1 cellular context compared by ENCODE assay signal in the genomic region with DNA sequence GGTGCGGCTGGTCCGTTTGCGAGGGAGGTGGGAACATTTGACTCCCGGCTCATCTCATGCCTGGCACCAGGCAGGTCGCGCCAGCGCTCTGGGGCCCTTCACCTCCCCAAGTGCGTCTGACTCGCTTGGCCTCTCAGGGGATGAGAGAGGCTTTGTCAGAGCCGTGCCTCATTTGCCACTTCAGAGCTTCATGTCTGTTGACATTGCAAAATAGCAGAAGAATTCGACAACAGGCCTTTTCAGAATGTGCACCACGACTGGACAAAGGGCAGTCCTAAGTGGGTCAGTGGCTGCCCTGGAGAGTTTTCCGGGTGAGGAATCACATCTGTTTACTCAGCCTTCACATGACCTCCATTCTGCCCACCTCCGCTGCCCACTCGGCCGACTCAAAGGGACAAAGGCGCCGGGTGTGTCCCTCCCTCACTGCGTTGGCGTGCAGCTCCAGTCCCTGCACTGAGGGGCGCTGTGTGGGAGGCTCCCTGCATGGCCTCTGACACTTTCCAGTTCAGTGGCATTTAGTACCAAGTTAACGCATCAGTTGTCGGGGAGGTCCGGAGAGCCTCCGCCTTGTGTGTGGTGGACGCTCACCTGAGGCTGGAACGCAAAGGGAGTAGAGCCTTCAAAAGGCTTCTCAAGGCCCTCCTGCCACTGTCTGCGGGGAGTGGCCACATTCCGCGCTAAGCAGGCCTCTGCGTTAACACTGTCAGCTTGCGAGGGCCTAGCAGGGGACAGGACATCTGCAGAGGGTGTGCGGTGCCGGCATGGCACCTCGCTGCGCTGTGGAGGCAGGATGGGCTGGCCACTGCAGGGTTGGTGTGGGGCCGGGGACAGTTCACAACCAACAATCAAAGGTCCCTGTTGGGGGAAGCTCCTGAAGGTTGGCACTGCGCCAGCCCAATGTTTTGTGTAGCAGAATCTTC.
TF ChIP-seq lines count a peak whose summit lies in the region.

No MANE protein-coding gene starts in this region.

TF ChIP-seq in HepG2, 621 proteins besides CTCF, POLR2A, EP300 and RAD21 (continued from another document and continues in another):
- TF ChIP-seq, protein P1, sequence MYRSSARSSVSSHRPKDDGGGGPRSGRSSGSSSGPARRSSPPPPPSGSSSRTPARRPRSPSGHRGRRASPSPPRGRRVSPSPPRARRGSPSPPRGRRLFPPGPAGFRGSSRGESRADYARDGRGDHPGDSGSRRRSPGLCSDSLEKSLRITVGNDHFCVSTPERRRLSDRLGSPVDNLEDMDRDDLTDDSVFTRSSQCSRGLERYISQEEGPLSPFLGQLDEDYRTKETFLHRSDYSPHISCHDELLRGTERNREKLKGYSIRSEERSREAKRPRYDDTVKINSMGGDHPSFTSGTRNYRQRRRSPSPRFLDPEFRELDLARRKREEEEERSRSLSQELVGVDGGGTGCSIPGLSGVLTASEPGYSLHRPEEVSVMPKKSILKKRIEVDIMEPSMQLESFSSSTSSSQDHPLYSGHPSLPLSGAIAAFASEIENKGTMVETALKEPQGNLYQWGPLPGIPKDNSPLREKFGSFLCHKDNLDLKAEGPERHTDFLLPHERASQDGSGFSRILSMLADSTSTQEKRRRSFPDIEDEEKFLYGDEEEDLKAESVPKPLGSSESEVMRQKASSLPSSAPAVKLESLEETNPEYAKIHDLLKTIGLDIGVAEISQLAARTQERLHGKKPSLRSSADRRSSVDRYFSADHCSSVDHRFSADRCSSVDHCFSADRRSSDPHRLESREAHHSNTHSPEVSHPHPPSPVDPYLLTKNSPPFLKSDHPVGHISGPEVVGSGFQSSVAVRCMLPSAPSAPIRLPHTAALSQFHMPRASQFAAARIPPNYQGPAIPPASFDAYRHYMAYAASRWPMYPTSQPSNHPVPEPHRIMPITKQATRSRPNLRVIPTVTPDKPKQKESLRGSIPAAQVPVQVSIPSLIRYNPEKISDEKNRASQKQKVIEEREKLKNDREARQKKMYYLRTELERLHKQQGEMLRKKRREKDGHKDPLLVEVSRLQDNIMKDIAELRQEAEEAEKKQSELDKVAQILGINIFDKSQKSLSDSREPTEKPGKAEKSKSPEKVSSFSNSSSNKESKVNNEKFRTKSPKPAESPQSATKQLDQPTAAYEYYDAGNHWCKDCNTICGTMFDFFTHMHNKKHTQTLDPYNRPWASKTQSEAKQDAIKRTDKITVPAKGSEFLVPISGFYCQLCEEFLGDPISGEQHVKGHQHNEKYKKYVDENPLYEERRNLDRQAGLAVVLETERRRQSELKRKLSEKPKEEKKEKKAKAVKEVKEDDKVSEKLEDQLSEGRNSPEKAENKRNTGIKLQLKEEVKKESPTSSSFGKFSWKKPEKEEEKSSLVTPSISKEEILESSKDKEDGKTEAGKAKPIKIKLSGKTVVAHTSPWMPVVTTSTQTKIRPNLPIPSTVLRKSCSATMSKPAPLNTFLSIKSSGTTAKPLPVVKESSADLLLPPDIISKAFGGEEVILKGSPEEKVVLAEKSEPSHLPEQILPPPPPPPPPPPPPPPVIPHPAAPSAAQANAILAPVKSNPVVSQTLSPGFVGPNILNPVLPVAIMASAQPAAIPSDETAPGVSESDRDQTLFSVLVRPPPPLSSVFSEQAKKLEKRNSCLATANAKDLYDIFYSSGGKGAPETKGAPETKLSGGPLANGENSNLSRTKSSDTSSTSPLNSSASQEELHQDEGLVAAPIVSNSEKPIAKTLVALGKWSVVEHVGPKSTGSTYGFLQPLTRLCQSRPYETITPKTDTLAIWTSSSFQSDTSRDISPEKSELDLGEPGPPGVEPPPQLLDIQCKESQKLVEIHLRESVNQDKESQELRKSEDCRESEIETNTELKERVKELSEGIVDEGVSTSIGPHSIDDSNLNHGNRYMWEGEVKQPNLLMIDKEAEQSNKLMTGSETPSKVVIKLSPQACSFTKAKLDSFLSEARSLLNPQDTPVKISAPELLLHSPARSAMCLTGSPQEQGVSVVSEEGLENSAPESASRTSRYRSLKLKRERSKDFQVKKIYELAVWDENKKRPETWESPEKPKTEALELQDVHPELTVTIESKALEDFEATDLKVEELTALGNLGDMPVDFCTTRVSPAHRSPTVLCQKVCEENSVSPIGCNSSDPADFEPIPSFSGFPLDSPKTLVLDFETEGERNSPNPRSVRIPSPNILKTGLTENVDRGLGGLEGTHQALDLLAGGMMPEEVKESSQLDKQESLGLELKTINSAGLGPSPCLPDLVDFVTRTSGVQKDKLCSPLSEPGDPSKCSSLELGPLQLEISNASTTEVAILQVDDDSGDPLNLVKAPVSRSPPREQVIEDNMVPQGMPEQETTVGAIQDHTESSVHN (CRISPR knock-in tag; IDR thresholded peaks at IDR 0.05), result no peak
- TF ChIP-seq, protein P2, sequence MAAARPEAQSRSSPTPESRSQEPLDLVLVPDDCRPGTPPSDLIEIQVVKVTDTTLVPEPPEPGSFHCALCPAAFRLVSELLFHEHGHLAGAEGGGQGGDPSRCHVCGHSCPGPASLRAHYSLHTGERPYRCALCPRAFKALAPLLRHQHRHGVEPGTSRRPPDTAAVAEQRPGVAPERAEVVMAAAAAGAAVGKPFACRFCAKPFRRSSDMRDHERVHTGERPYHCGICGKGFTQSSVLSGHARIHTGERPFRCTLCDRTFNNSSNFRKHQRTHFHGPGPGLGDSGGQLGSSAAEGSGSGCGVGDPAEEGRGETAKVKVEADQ (CRISPR knock-in tag; IDR thresholded peaks at IDR 0.05; ENCODE audit: borderline replicate concordance), result no peak
- TF ChIP-seq NBN (conservative IDR thresholded peaks at IDR 0.05) (no peak), ZNF138 (CRISPR knock-in tag; IDR thresholded peaks at IDR 0.05; ENCODE audit: low read depth) (no peak), SMAD9 (CRISPR knock-in tag; IDR thresholded peaks at IDR 0.05) (no peak), TEAD2 (CRISPR knock-in tag; IDR thresholded peaks at IDR 0.05) (no peak), TAF15 (IDR thresholded peaks at IDR 0.05; ENCODE audit: low read depth, low read length, poor library complexity, severe bottlenecking) (no peak), MYC (CRISPR knock-in tag; IDR thresholded peaks at IDR 0.05; ENCODE audit: borderline replicate concordance) (peak; percentile 56; the same call in 1 of the 2 replicates), IKZF1 (IDR thresholded peaks at IDR 0.05) (no peak), TBX3 (IDR thresholded peaks at IDR 0.05; ENCODE audit: borderline replicate concordance) (peak; percentile 69; the same call in 1 of the 2 replicates), NR1H2 (CRISPR knock-in tag; IDR thresholded peaks at IDR 0.05; ENCODE audit: borderline replicate concordance, low read depth) (no peak), RFX3 (CRISPR knock-in tag; IDR thresholded peaks at IDR 0.05) (no peak), ZNF773 (CRISPR knock-in tag; IDR thresholded peaks at IDR 0.05; ENCODE audit: borderline replicate concordance) (no peak), MEIS2 (CRISPR knock-in tag; IDR thresholded peaks at IDR 0.05) (peak; percentile 86), ZBTB3 (CRISPR knock-in tag; IDR thresholded peaks at IDR 0.05; ENCODE audit: borderline replicate concordance, low read depth) (0 out of 2 replicates have a peak, but pooled peaks have one; percentile 59), AGO1 (IDR thresholded peaks at IDR 0.05; ENCODE audit: low read depth, low read length, poor library complexity, severe bottlenecking) (no peak), ZNF224 (CRISPR knock-in tag; IDR thresholded peaks at IDR 0.05) (no peak; the same call in 1 of the 2 replicates), ZNF737 (CRISPR knock-in tag; IDR thresholded peaks at IDR 0.05; ENCODE audit: borderline replicate concordance) (no peak), SIX1 (CRISPR knock-in tag; IDR thresholded peaks at IDR 0.05; ENCODE audit: borderline replicate concordance) (peak; percentile 47; the same call in 1 of the 2 replicates), ZNF552 (CRISPR knock-in tag; IDR thresholded peaks at IDR 0.05; ENCODE audit: borderline replicate concordance) (no peak; the same call in 1 of the 2 replicates), ZMYM3 (CRISPR knock-in tag; IDR thresholded peaks at IDR 0.05) (peak; percentile 70), GTF2F1 (IDR thresholded peaks at IDR 0.05; ENCODE audit: low read length) (no peak), ZFP37 (CRISPR knock-in tag; IDR thresholded peaks at IDR 0.05; ENCODE audit: borderline replicate concordance) (no peak; the same call in 1 of the 2 replicates), ZNF619 (CRISPR knock-in tag; IDR thresholded peaks at IDR 0.05) (no peak), ZNF274 (CRISPR knock-in tag; IDR thresholded peaks at IDR 0.05) (no peak), POLR2AphosphoS5 (IDR thresholded peaks at IDR 0.05; ENCODE audit: low read depth, low read length) (no peak), REPIN1 (CRISPR knock-in tag; IDR thresholded peaks at IDR 0.05; ENCODE audit: borderline replicate concordance, low read depth) (no peak; the same call in 1 of the 2 replicates), ZNF34 (CRISPR knock-in tag; IDR thresholded peaks at IDR 0.05; ENCODE audit: borderline replicate concordance) (peak; percentile 67; the same call in 1 of the 2 replicates), ZBTB38 (CRISPR knock-in tag; IDR thresholded peaks at IDR 0.05) (peak; percentile 35; the same call in 1 of the 2 replicates), ZNF605 (CRISPR knock-in tag; IDR thresholded peaks at IDR 0.05) (peak; percentile 50; the same call in 1 of the 2 replicates)
- TF ChIP-seq, protein P3, sequence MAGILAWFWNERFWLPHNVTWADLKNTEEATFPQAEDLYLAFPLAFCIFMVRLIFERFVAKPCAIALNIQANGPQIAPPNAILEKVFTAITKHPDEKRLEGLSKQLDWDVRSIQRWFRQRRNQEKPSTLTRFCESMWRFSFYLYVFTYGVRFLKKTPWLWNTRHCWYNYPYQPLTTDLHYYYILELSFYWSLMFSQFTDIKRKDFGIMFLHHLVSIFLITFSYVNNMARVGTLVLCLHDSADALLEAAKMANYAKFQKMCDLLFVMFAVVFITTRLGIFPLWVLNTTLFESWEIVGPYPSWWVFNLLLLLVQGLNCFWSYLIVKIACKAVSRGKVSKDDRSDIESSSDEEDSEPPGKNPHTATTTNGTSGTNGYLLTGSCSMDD (CRISPR knock-in tag; IDR thresholded peaks at IDR 0.05), result no peak
- TF ChIP-seq, protein P4, sequence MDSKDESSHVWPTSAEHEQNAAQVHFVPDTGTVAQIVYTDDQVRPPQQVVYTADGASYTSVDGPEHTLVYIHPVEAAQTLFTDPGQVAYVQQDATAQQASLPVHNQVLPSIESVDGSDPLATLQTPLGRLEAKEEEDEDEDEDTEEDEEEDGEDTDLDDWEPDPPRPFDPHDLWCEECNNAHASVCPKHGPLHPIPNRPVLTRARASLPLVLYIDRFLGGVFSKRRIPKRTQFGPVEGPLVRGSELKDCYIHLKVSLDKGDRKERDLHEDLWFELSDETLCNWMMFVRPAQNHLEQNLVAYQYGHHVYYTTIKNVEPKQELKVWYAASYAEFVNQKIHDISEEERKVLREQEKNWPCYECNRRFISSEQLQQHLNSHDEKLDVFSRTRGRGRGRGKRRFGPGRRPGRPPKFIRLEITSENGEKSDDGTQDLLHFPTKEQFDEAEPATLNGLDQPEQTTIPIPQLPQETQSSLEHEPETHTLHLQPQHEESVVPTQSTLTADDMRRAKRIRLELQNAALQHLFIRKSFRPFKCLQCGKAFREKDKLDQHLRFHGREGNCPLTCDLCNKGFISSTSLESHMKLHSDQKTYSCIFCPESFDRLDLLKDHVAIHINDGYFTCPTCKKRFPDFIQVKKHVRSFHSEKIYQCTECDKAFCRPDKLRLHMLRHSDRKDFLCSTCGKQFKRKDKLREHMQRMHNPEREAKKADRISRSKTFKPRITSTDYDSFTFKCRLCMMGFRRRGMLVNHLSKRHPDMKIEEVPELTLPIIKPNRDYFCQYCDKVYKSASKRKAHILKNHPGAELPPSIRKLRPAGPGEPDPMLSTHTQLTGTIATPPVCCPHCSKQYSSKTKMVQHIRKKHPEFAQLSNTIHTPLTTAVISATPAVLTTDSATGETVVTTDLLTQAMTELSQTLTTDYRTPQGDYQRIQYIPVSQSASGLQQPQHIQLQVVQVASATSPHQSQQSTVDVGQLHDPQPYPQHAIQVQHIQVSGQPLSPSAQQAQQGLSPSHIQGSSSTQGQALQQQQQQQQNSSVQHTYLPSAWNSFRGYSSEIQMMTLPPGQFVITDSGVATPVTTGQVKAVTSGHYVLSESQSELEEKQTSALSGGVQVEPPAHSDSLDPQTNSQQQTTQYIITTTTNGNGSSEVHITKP (CRISPR knock-in tag; IDR thresholded peaks at IDR 0.05; ENCODE audit: low read depth), result peak; percentile 58; the same call in 1 of the 2 replicates
- TF ChIP-seq, protein P5, sequence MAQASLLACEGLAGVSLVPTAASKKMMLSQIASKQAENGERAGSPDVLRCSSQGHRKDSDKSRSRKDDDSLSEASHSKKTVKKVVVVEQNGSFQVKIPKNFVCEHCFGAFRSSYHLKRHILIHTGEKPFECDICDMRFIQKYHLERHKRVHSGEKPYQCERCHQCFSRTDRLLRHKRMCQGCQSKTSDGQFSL (CRISPR knock-in tag; IDR thresholded peaks at IDR 0.05), result no peak
- TF ChIP-seq, protein P6, sequence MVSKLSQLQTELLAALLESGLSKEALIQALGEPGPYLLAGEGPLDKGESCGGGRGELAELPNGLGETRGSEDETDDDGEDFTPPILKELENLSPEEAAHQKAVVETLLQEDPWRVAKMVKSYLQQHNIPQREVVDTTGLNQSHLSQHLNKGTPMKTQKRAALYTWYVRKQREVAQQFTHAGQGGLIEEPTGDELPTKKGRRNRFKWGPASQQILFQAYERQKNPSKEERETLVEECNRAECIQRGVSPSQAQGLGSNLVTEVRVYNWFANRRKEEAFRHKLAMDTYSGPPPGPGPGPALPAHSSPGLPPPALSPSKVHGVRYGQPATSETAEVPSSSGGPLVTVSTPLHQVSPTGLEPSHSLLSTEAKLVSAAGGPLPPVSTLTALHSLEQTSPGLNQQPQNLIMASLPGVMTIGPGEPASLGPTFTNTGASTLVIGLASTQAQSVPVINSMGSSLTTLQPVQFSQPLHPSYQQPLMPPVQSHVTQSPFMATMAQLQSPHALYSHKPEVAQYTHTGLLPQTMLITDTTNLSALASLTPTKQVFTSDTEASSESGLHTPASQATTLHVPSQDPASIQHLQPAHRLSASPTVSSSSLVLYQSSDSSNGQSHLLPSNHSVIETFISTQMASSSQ (IDR thresholded peaks at IDR 0.05; ENCODE audit: low read depth), result no peak
- TF ChIP-seq, protein P6 (CRISPR knock-in tag; IDR thresholded peaks at IDR 0.05; ENCODE audit: borderline replicate concordance), result peak; percentile 90
- TF ChIP-seq, protein P7, sequence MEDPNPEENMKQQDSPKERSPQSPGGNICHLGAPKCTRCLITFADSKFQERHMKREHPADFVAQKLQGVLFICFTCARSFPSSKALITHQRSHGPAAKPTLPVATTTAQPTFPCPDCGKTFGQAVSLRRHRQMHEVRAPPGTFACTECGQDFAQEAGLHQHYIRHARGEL (CRISPR knock-in tag; IDR thresholded peaks at IDR 0.05), result no peak
- TF ChIP-seq, protein P8, sequence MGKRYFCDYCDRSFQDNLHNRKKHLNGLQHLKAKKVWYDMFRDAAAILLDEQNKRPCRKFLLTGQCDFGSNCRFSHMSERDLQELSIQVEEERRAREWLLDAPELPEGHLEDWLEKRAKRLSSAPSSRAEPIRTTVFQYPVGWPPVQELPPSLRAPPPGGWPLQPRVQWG (CRISPR knock-in tag; IDR thresholded peaks at IDR 0.05; ENCODE audit: borderline replicate concordance, low read depth), result no peak
